14 cellular contexts compared by ENCODE assay signal in the genomic region with DNA sequence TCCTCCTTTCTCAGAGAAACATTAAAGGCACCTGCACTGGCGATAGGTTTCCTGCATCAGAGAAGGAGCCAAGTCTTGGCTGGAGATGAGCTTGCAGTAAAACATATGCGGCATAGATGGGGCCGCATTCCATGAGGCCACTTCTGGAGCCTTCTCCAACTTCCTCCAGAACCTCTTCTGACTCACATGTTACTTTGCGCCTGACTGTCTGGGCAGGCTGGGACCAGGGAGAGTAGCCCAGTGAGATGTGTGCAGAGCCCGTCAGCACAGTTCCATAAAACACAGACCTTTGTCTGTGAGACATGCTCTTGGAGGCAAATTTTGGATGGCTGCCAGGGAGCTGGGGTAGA. TPM values are rescaled to one million over a fixed set of nuclear protein-coding genes. Genes with fewer than 3 reads are reported as not detected.
DNase-seq lines count a peak whose midpoint lies in the region; ATAC-seq and TF ChIP-seq lines count a peak whose summit lies in the region.
"Had no signal": no experiment of that assay in that cellular context is flagged by ENCODE, and none has a peak within 500 bp of the region (broad histone marks: within the 10 kb centered on the region; RNA-seq: fewer than 3 reads in every experiment).

No MANE protein-coding gene starts in this region.

- ATAC-seq in activated T-cell treated with anti-CD3 and anti-CD28 coated beads, Interleukin-2, amount 50 U/mL, for 72 hours (replicated peaks in 1 of 2) = peak; percentile 21 to 32
- no peak for ATAC-seq in activated T-cell treated with anti-CD3 and anti-CD28 coated beads, Interleukin-2, amount 50 U/mL, for 4 hours
- no peak for ATAC-seq in activated naive CD8-positive, alpha-beta T cell treated with anti-CD3 and anti-CD28 coated beads, Interleukin-2, amount 10 ng/mL, durations not matched to agents 7 days and 5 days (ENCODE audit: low read depth)
- ATAC-seq in stimulated activated memory B cell treated with anti-CD40 and anti-IgM and Interleukin-4, amounts not matched to agents 10 μg/mL and 1 μg/mL and 100 μg/mL, for 72 hours = no peak
- ATAC-seq in HG03135 (IDR thresholded peaks at IDR 0.05; ENCODE audit: unreplicated experiment) = no peak

- H3K27ac Mint-ChIP-seq in activated T-cell treated with anti-CD3 and anti-CD28 coated beads, Interleukin-2, amount 50 U/mL, for 72 hours = no peak overlapping the region
- peak overlapping the region; percentile 5 for H3K27ac Mint-ChIP-seq in activated naive CD8-positive, alpha-beta T cell treated with anti-CD3 and anti-CD28 coated beads, Interleukin-2, amount 10 ng/mL, durations not matched to agents 7 days and 5 days
- H3K27ac Mint-ChIP-seq in stimulated activated memory B cell treated with anti-CD40 and anti-IgM and Interleukin-4, amounts not matched to agents 10 μg/mL and 1 μg/mL and 100 μg/mL, for 72 hours = peak overlapping the region; percentile 23
- H3K27ac Mint-ChIP-seq: activated naive CD4-positive, alpha-beta T cell treated with anti-CD3 and anti-CD28 coated beads, Interleukin-2, amount 50 U/mL, for 24 hours had no signal

- H3K9me3 Mint-ChIP-seq in activated T-cell treated with anti-CD3 and anti-CD28 coated beads, Interleukin-2, amount 50 U/mL, for 72 hours = no peaks in the 10 kb centered on the region
- H3K9me3 Mint-ChIP-seq in activated T-cell treated with anti-CD3 and anti-CD28 coated beads, Interleukin-2, amount 50 U/mL, for 4 hours = no peaks in the 10 kb centered on the region
- H3K9me3 Mint-ChIP-seq in activated naive CD8-positive, alpha-beta T cell treated with anti-CD3 and anti-CD28 coated beads, Interleukin-2, amount 10 ng/mL, durations not matched to agents 7 days and 5 days = no peaks in the 10 kb centered on the region
- H3K9me3 Mint-ChIP-seq in stimulated activated memory B cell treated with anti-CD40 and anti-IgM and Interleukin-4, amounts not matched to agents 10 μg/mL and 1 μg/mL and 100 μg/mL, for 72 hours = no peaks in the 10 kb centered on the region
- H3K9me3 Mint-ChIP-seq: activated naive CD4-positive, alpha-beta T cell treated with anti-CD3 and anti-CD28 coated beads, Interleukin-2, amount 50 U/mL, for 24 hours; CD8-positive, alpha-beta memory T cell; T-cell had no signal

- in situ Hi-C loops in GM13976 (cut with MboI; ENCODE audit: low sequenced_read_pairs, unreplicated experiment) = loop anchor here (10.0 kb wide), 1 partner anchor 245 kb away; a partner anchor contains a TSS

- H3K27me3 Mint-ChIP-seq in activated T-cell treated with anti-CD3 and anti-CD28 coated beads, Interleukin-2, amount 50 U/mL, for 72 hours (ENCODE audit: low read depth) = no peaks in the 10 kb centered on the region
- no peaks in the 10 kb centered on the region for H3K27me3 Mint-ChIP-seq in activated T-cell treated with anti-CD3 and anti-CD28 coated beads, Interleukin-2, amount 50 U/mL, for 4 hours (ENCODE audit: low read depth)
- H3K27me3 Mint-ChIP-seq in activated naive CD8-positive, alpha-beta T cell treated with anti-CD3 and anti-CD28 coated beads, Interleukin-2, amount 10 ng/mL, durations not matched to agents 7 days and 5 days = no peaks in the 10 kb centered on the region
- H3K27me3 Mint-ChIP-seq in stimulated activated memory B cell treated with anti-CD40 and anti-IgM and Interleukin-4, amounts not matched to agents 10 μg/mL and 1 μg/mL and 100 μg/mL, for 72 hours = no peaks in the 10 kb centered on the region
- H3K27me3 Mint-ChIP-seq: activated naive CD4-positive, alpha-beta T cell treated with anti-CD3 and anti-CD28 coated beads, Interleukin-2, amount 50 U/mL, for 24 hours; CD8-positive, alpha-beta memory T cell; T-cell had no signal

- H3K36me3 Mint-ChIP-seq in activated T-cell treated with anti-CD3 and anti-CD28 coated beads, Interleukin-2, amount 50 U/mL, for 72 hours (ENCODE audit: insufficient read depth in 2 of 2) = peaks cover 0 to 2% of the 10 kb centered on the region in 2 donors
- peaks cover 15% of the 10 kb centered on the region for H3K36me3 Mint-ChIP-seq in activated T-cell treated with anti-CD3 and anti-CD28 coated beads, Interleukin-2, amount 50 U/mL, for 4 hours (ENCODE audit: insufficient read depth)
- H3K36me3 Mint-ChIP-seq in activated naive CD8-positive, alpha-beta T cell treated with anti-CD3 and anti-CD28 coated beads, Interleukin-2, amount 10 ng/mL, durations not matched to agents 7 days and 5 days = no peaks in the 10 kb centered on the region
- H3K36me3 Mint-ChIP-seq in stimulated activated memory B cell treated with anti-CD40 and anti-IgM and Interleukin-4, amounts not matched to agents 10 μg/mL and 1 μg/mL and 100 μg/mL, for 72 hours = peaks cover 59% of the 10 kb centered on the region
- H3K36me3 Mint-ChIP-seq: activated naive CD4-positive, alpha-beta T cell treated with anti-CD3 and anti-CD28 coated beads, Interleukin-2, amount 50 U/mL, for 24 hours had no signal

- DNase-seq in activated T-cell treated with anti-CD3 and anti-CD28 coated beads, Interleukin-2, amount 50 U/mL, for 72 hours = no peak
- DNase-seq in activated T-cell treated with anti-CD3 and anti-CD28 coated beads, Interleukin-2, amount 50 U/mL, for 4 hours = no peak
- no peak for DNase-seq in activated naive CD8-positive, alpha-beta T cell treated with anti-CD3 and anti-CD28 coated beads, Interleukin-2, amount 10 ng/mL, durations not matched to agents 7 days and 5 days
- peak; percentile 51 to 68 for DNase-seq in foreskin fibroblast
- no peak for DNase-seq in GM13976 (ENCODE audit: low spot score)
- DNase-seq in activated T-cell treated with anti-CD3 and anti-CD28 coated beads, Interleukin-2, amount 50 U/mL, for 48 hours = no peak

- POLR2A ChIA-PET in activated naive CD8-positive, alpha-beta T cell treated with anti-CD3 and anti-CD28 coated beads, Interleukin-2, amount 10 ng/mL, durations not matched to agents 7 days and 5 days (lab: Charles Lee) = interaction anchor here (0.6 to 1.9 kb wide), 3 partner anchors 157 to 248 kb away, joined by 5 to 7 read pairs (median 5); a partner anchor contains a TSS

- TF ChIP-seq CTCF in foreskin fibroblast (IDR thresholded peaks at IDR 0.05; ENCODE audit: low read depth, low read length) (no peak), GM13976 (IDR thresholded peaks at IDR 0.05; ENCODE audit: borderline replicate concordance, control extremely low read depth, extremely low read depth, insufficient read depth, missing control alignments) (no peak)

- no peaks in the 10 kb centered on the region for H3K4me1 Mint-ChIP-seq in activated T-cell treated with anti-CD3 and anti-CD28 coated beads, Interleukin-2, amount 50 U/mL, for 72 hours (ENCODE audit: low read depth)
- H3K4me1 Mint-ChIP-seq in activated T-cell treated with anti-CD3 and anti-CD28 coated beads, Interleukin-2, amount 50 U/mL, for 4 hours (ENCODE audit: low read depth) = peaks cover 4% of the 10 kb centered on the region
- H3K4me1 Mint-ChIP-seq in activated naive CD8-positive, alpha-beta T cell treated with anti-CD3 and anti-CD28 coated beads, Interleukin-2, amount 10 ng/mL, durations not matched to agents 7 days and 5 days = peaks cover 7% of the 10 kb centered on the region
- peaks cover 26% of the 10 kb centered on the region for H3K4me1 Mint-ChIP-seq in stimulated activated memory B cell treated with anti-CD40 and anti-IgM and Interleukin-4, amounts not matched to agents 10 μg/mL and 1 μg/mL and 100 μg/mL, for 72 hours

- no peak overlapping the region for H3K4me3 ChIP-seq in foreskin fibroblast (ENCODE audit: low read depth in 1 of 2, low read length in 2 of 2)
- H3K4me3 ChIP-seq: cardiac muscle cell, heart left ventricle, upper lobe of right lung had no signal

- H3K4me3 Mint-ChIP-seq in activated T-cell treated with anti-CD3 and anti-CD28 coated beads, Interleukin-2, amount 50 U/mL, for 72 hours = no peak overlapping the region
- H3K4me3 Mint-ChIP-seq in activated T-cell treated with anti-CD3 and anti-CD28 coated beads, Interleukin-2, amount 50 U/mL, for 4 hours = no peak overlapping the region
- H3K4me3 Mint-ChIP-seq in activated naive CD8-positive, alpha-beta T cell treated with anti-CD3 and anti-CD28 coated beads, Interleukin-2, amount 10 ng/mL, durations not matched to agents 7 days and 5 days = no peak overlapping the region
- no peak overlapping the region for H3K4me3 Mint-ChIP-seq in stimulated activated memory B cell treated with anti-CD40 and anti-IgM and Interleukin-4, amounts not matched to agents 10 μg/mL and 1 μg/mL and 100 μg/mL, for 72 hours
- H3K4me3 Mint-ChIP-seq: activated naive CD4-positive, alpha-beta T cell treated with anti-CD3 and anti-CD28 coated beads, Interleukin-2, amount 50 U/mL, for 24 hours; CD8-positive, alpha-beta memory T cell; T-cell had no signal

RNA-seq across cellular contexts. Expression of a gene that starts 55.4 kb away (rescaled TPM):
- total RNA-seq in activated T-cell treated with anti-CD3 and anti-CD28 coated beads, Interleukin-2, amount 50 U/mL, for 72 hours = 10 to 100 TPM in 1 of 2 donors, 1 to 10 TPM in 1; 7.7 to 11.6 TPM
- total RNA-seq in activated T-cell treated with anti-CD3 and anti-CD28 coated beads, Interleukin-2, amount 50 U/mL, for 4 hours = 10 to 100 TPM; 30.3 to 39.5 (median 36.5) TPM
- 10 to 100 TPM; 33.6 to 35.6 TPM for total RNA-seq in activated naive CD8-positive, alpha-beta T cell treated with anti-CD3 and anti-CD28 coated beads, Interleukin-2, amount 10 ng/mL, durations not matched to agents 7 days and 5 days

Comparison
In these comparisons a context has a peak if more than half of its experiments do, and no peak if none do; other contexts are left out.
1. ATAC-seq: peak in activated T-cell treated with anti-CD3 and anti-CD28 coated beads, Interleukin-2, amount 50 U/mL, for 72 hours (2 of 2); none in activated T-cell treated with anti-CD3 and anti-CD28 coated beads, Interleukin-2, amount 50 U/mL, for 4 hours (0 of 2), activated naive CD8-positive, alpha-beta T cell treated with anti-CD3 and anti-CD28 coated beads, Interleukin-2, amount 10 ng/mL, durations not matched to agents 7 days and 5 days (single experiment), stimulated activated memory B cell treated with anti-CD40 and anti-IgM and Interleukin-4, amounts not matched to agents 10 μg/mL and 1 μg/mL and 100 μg/mL, for 72 hours (single experiment) and HG03135 (single experiment).
2. DNase-seq: peak in foreskin fibroblast (2 of 2); none in activated T-cell treated with anti-CD3 and anti-CD28 coated beads, Interleukin-2, amount 50 U/mL, for 72 hours (0 of 2), activated T-cell treated with anti-CD3 and anti-CD28 coated beads, Interleukin-2, amount 50 U/mL, for 4 hours (single experiment), activated naive CD8-positive, alpha-beta T cell treated with anti-CD3 and anti-CD28 coated beads, Interleukin-2, amount 10 ng/mL, durations not matched to agents 7 days and 5 days (single experiment), GM13976 (single experiment) and activated T-cell treated with anti-CD3 and anti-CD28 coated beads, Interleukin-2, amount 50 U/mL, for 48 hours (0 of 2).